Comparison of ENCODE assay signal across 8 cellular contexts in the genomic region with DNA sequence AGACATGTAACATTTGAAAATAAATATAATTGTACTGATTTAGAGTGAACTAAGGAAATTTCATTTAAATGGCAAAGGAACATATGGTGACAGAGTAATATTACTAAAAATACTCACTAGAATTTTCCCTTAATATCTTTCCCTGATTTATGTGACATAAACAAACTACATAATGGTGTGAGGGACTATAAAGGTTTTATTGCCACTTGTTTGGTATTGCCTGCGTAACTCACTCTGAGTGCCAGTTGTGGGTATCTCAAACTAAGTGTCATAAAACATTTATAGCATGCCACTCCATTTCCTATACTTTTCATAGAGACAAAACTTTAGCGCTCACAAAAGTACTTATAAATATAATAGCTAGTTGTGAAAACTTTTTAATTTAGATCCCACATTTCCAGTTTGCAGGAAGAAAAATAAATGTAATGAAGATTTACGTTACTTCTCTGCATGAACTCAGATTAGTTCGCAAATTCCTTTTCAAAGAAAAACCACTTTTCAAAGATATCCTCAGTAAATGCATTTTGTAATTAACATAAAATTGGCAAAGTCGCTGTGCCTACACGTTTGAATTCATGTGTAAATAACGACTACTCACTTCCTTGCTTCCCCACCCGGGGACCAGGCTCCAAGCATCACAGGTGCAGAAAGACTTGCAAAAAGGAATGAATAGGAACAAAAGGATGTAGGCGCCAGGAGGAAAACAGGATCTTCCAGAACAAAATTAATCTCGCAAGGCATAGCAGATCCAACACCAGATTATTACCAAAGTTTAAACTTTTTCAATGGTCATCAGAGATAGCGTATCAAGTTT. TPM values are rescaled to one million over a fixed set of nuclear protein-coding genes. Genes with fewer than 3 reads are reported as not detected.
DNase-seq lines count a peak whose midpoint lies in the region; ATAC-seq and TF ChIP-seq lines count a peak whose summit lies in the region.

No MANE protein-coding gene starts in this region.

- H3K27me3 ChIP-seq in CD4-positive, alpha-beta T cell (ENCODE audit: control insufficient read depth, insufficient read depth, low read length) = no peaks in the 10 kb centered on the region
- no peaks in the 10 kb centered on the region for H3K27me3 ChIP-seq in H9 (ENCODE audit: insufficient read depth, low read length)
- H3K27me3 ChIP-seq in iPS-18a (ENCODE audit: control insufficient read depth, insufficient read depth, low read length) = no peaks in the 10 kb centered on the region

- H3K23me2 ChIP-seq in H9 (ENCODE audit: insufficient read length, low read depth, low read length, poor library complexity, severe bottlenecking) = peaks cover 4% of the 10 kb centered on the region

- WGBS in H9 (ENCODE audit: extremely low coverage, insufficient read length, low lambda C conversion rate) = no CpG with 5 or more reads among the region's 11 CpGs

- POLR2A ChIA-PET in CD4-positive, alpha-beta T cell (lab: Charles Lee) = no interaction called here

- H2AFZ ChIP-seq in H9 (ENCODE audit: low read length) = no peak overlapping the region

- no peak overlapping the region for H3K9ac ChIP-seq in H9 (ENCODE audit: extremely low read depth, insufficient read length, low read length)
- H3K9ac ChIP-seq in iPS-18a (ENCODE audit: low read length) = peak overlapping the region; percentile 95

- H3K27ac ChIP-seq in CD4-positive, alpha-beta T cell (ENCODE audit: low read depth, low read length) = no peak overlapping the region
- H3K27ac ChIP-seq in H9 (ENCODE audit: insufficient read length, low read depth, low read length) = peak overlapping the region; percentile 76
- H3K27ac ChIP-seq in iPS-18a (ENCODE audit: low read length) = peak overlapping the region; percentile 68

- H3K4me3 Mint-ChIP-seq in CD4-positive, alpha-beta T cell = peak overlapping the region; percentile 88
- peak overlapping the region; percentile 74 to 93 for H3K4me3 Mint-ChIP-seq in H9

- no peak overlapping the region for H2BK12ac ChIP-seq in H9 (ENCODE audit: insufficient read length, low read depth, low read length)

- H3T11ph ChIP-seq in H9 (ENCODE audit: low read length) = no peak overlapping the region

- H3K9me3 Mint-ChIP-seq in CD4-positive, alpha-beta T cell = no peaks in the 10 kb centered on the region
- H3K9me3 Mint-ChIP-seq in H9 = peaks cover 21 to 23% of the 10 kb centered on the region in 2 experiments

- no peaks in the 10 kb centered on the region for H3K27me3 Mint-ChIP-seq in CD4-positive, alpha-beta T cell
- H3K27me3 Mint-ChIP-seq in H9 (ENCODE audit: low read depth) = no peaks in the 10 kb centered on the region

- peak overlapping the region; percentile 71 for H3K4me3 ChIP-seq in iPS-18a (ENCODE audit: low read length)

- H3K36me3 ChIP-seq in iPS-18a (ENCODE audit: control insufficient read depth, low read depth, low read length) = no peaks in the 10 kb centered on the region

- peak overlapping the region; percentile 81 for H3K27ac Mint-ChIP-seq in CD4-positive, alpha-beta T cell
- H3K27ac Mint-ChIP-seq in H9 = peak overlapping the region; percentile 34 to 100 (median 100)

- no peak overlapping the region for H2BK120ac ChIP-seq in H9 (ENCODE audit: low read depth, low read length, poor library complexity, severe bottlenecking)

- H2BK15ac ChIP-seq in H9 (ENCODE audit: low read depth, low read length) = no peak overlapping the region

- H3K36me3 Mint-ChIP-seq in CD4-positive, alpha-beta T cell (ENCODE audit: low read depth) = peaks cover 16% of the 10 kb centered on the region
- peaks cover 22 to 38% (median 32%) of the 10 kb centered on the region in 3 experiments for H3K36me3 Mint-ChIP-seq in H9 (ENCODE audit: insufficient read depth in 1 of 3, low read depth in 3 of 3)

- H3K4me2 ChIP-seq in H9 (ENCODE audit: insufficient read depth, insufficient read length, low read length) = peak overlapping the region; percentile 79

- H2BK20ac ChIP-seq in H9 (ENCODE audit: low read depth, low read length, poor library complexity, severe bottlenecking) = no peak overlapping the region

- H3K4me1 Mint-ChIP-seq in CD4-positive, alpha-beta T cell (ENCODE audit: low read depth) = peaks cover 25% of the 10 kb centered on the region
- H3K4me1 Mint-ChIP-seq in H9 = peaks cover 29 to 33% of the 10 kb centered on the region in 2 experiments

- H2AK5ac ChIP-seq in H9 (ENCODE audit: insufficient read length, low read length) = no peak overlapping the region

- no peak for DNase-seq in CD4-positive, alpha-beta T cell
- peak; percentile 79 for DNase-seq in H9
- DNase-seq in SHP77 (lab: John Stamatoyannopoulos, UW) = peak; percentile 16 to 54
- DNase-seq in medulla oblongata (ENCODE audit: extremely low spot score) = no peak
- DNase-seq in NCI-H1694 (lab: John Stamatoyannopoulos, UW) = no peak
- no peak for DNase-seq in GM03348 (ENCODE audit: low spot score)

- H3K9me3 ChIP-seq in CD4-positive, alpha-beta T cell (ENCODE audit: control insufficient read depth, low read length) = no peaks in the 10 kb centered on the region
- H3K9me3 ChIP-seq in H9 (ENCODE audit: control insufficient read depth, low read depth, low read length) (no peaks in the 10 kb centered on the region), iPS-18a (ENCODE audit: control insufficient read depth, low read depth, low read length) (no peaks in the 10 kb centered on the region)

- no peak overlapping the region for H4K8ac ChIP-seq in H9 (replicated peaks; ENCODE audit: insufficient read length, low read depth, low read length)

- H3K79me1 ChIP-seq in H9 (ENCODE audit: insufficient read depth, low read depth, low read length, poor library complexity, severe bottlenecking) = no peaks in the 10 kb centered on the region

- no peak overlapping the region for H3K18ac ChIP-seq in H9 (ENCODE audit: insufficient read length, low read depth, low read length)

- H3K56ac ChIP-seq in H9 (ENCODE audit: insufficient read length, low read depth, low read length) = no peak overlapping the region

- H3K4ac ChIP-seq in H9 (ENCODE audit: low read depth, low read length) = no peak overlapping the region

- H4K20me1 ChIP-seq in H9 (ENCODE audit: control insufficient read depth, insufficient read depth, insufficient read length) = no peaks in the 10 kb centered on the region

- H4K5ac ChIP-seq in H9 (ENCODE audit: insufficient read length, low read depth, low read length) = no peak overlapping the region

- H3K4me1 ChIP-seq in H9 (ENCODE audit: insufficient read depth, low read length) (no peaks in the 10 kb centered on the region; the same call in 1 of the 2 replicates), iPS-18a (ENCODE audit: control insufficient read depth, low read depth, low read length) (peaks cover 23% of the 10 kb centered on the region)

- no peak overlapping the region for H4K91ac ChIP-seq in H9 (ENCODE audit: insufficient read length, low read depth, low read length)

- CTCF ChIA-PET in CD4-positive, alpha-beta T cell (lab: Charles Lee) = interaction anchor here (0.6 to 0.9 kb wide), 2 partner anchors 15 to 16 kb away, joined by 4 read pairs; no protein-coding TSS in a partner anchor

- no peak overlapping the region for H2BK5ac ChIP-seq in H9 (ENCODE audit: insufficient read length, low read length)

- H3K14ac ChIP-seq in H9 (ENCODE audit: insufficient read depth, low read length) = no peak overlapping the region

- ATAC-seq in CD4-positive, alpha-beta T cell (ENCODE audit: poor library complexity) = no peak
- no peak for ATAC-seq in HG03354 (IDR thresholded peaks at IDR 0.05; ENCODE audit: poor library complexity, severe bottlenecking, unreplicated experiment)

- H3K79me2 ChIP-seq in H9 (ENCODE audit: insufficient read depth, low read length) = peaks cover 22% of the 10 kb centered on the region

- no peak for TF ChIP-seq CTCF in CD4-positive, alpha-beta T cell (IDR thresholded peaks at IDR 0.05)
- no peak for TF ChIP-seq CTCF in H9 (conservative IDR thresholded peaks at IDR 0.05)

- H3K23ac ChIP-seq in H9 (ENCODE audit: insufficient read length, low read depth, low read length) = no peak overlapping the region

- intact Hi-C loops in CD4-positive, alpha-beta T cell (cut with DNase I, micrococcal nuclease) = loop anchor here (5.0 to 10.0 kb wide), 8 partner anchors 124 to 1554 kb away; a partner anchor contains a TSS

RNA-seq across cellular contexts. Expression of a gene that starts 1.6 kb away (rescaled TPM):
- 10 to 100 TPM in 1 of 2 experiments, 1 to 10 TPM in 1; 9.0 to 10.1 TPM for total RNA-seq in CD4-positive, alpha-beta T cell
- 128 and 139 TPM in 2 replicates for total RNA-seq in H9 (2021)

Comparison
In these comparisons a context has a peak if more than half of its experiments do, and no peak if none do; other contexts are left out.
1. DNase-seq: peak in H9 (single experiment) and SHP77 (2 of 2); none in CD4-positive, alpha-beta T cell (0 of 10), medulla oblongata (single experiment), NCI-H1694 (single experiment) and GM03348 (single experiment).
2. RNA of a gene that starts 1.6 kb away (total RNA-seq): 128 to 139 TPM in H9; 9.0 to 10.1 TPM in CD4-positive, alpha-beta T cell; every median in the first group is over 10 times any median in the second.